28 cellular contexts compared by ENCODE assay signal in the genomic region with DNA sequence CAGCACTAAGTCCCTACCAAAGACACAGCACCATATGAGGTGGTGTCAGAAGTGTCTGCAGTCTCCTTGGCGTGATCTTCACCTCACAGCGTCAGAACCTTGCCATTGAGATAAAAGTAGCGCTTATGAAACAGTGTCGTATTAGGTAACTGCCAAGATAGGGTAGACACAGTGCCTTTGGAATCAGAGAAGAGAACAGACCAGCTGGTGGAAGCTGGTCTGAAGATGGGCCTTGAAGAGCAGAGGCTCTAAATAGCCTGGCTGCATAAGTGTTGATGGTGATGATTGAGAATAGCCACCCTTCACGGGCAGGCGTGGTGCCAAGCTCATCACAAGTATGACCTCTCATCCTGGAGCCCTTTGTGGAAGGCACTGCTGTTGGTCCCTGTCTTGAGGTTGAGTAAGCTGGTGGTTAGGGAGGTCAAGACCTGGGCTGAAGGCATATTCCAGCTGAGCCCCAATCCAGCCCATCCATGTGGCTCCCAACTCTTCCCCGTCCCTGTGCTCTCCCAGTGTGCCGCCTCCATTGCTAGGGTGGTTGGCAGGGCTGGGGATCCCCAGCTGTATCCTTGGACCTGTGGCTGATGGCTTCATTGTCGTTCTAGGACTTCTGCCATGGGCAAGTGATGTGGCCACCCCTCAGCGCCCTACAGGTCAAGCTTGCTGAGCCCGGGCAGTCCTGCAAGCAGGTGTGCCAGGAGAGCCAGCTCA.
DNase-seq lines count a peak whose midpoint lies in the region; ATAC-seq, FAIRE-seq and TF ChIP-seq lines count a peak whose summit lies in the region.
"Had no signal": no experiment of that assay in that cellular context is flagged by ENCODE, and none has a peak within 500 bp of the region (broad histone marks: within the 10 kb centered on the region; RNA-seq: fewer than 3 reads in every experiment).

No MANE protein-coding gene starts in this region.

- no peak overlapping the region for H3K4me3 ChIP-seq in spleen
- H3K4me3 ChIP-seq: adrenal gland, dorsolateral prefrontal cortex, esophagus squamous epithelium, hepatocyte, prostate gland, upper lobe of left lung had no signal

- 92 to 97% (median 97%) methylated on average over 9 to 11 of the region's 11 CpGs for WGBS in spleen, 5 donors

- H3K27ac ChIP-seq in spleen = no peak overlapping the region
- no peak overlapping the region for H3K27ac ChIP-seq in RWPE1
- H3K27ac ChIP-seq: adrenal gland, dorsolateral prefrontal cortex, esophagus squamous epithelium, hepatocyte, prostate gland, upper lobe of left lung had no signal

- H3K27me3 Mint-ChIP-seq in endothelial cell (ENCODE audit: unreplicated experiment) = peaks cover 16% of the 10 kb centered on the region
- H3K27me3 Mint-ChIP-seq in memory B cell = no peaks in the 10 kb centered on the region
- H3K27me3 Mint-ChIP-seq: T-cell had no signal

- peaks cover 12% of the 10 kb centered on the region for H3K4me1 Mint-ChIP-seq in endothelial cell (ENCODE audit: unreplicated experiment)
- H3K4me1 Mint-ChIP-seq in memory B cell = peaks cover 2% of the 10 kb centered on the region
- H3K4me1 Mint-ChIP-seq: CD14-positive monocyte, T-cell had no signal

- H3K36me3 Mint-ChIP-seq in endothelial cell (ENCODE audit: low read depth, unreplicated experiment) = peaks cover 38% of the 10 kb centered on the region
- H3K36me3 Mint-ChIP-seq in memory B cell = peaks cover 31% of the 10 kb centered on the region

- POLR2A ChIA-PET in RWPE1 (lab: Yijun Ruan, JAX; ENCODE audit: low non-redundant PET) = no interaction called here

- no peak for FAIRE-seq in H54 (lab: Jason Lieb, UNC)
- FAIRE-seq: endometrium, frontal cortex, G401.6 had no signal

- intact Hi-C loops in spleen (cut with DNase I; ENCODE audit: low total_unique reads) = loop anchor here (10.0 kb wide), 1 partner anchor 557 kb away; no protein-coding TSS in a partner anchor

- CTCF ChIA-PET in RWPE1 (lab: Yijun Ruan, JAX) = interaction anchor here (1.2 kb wide), 1 partner anchor 9 kb away, joined by 3 read pairs; no protein-coding TSS in a partner anchor

- H3K36me3 ChIP-seq in spleen = peaks cover 0 to 100% (median 61%) of the 10 kb centered on the region in 6 donors
- H3K36me3 ChIP-seq: adrenal gland, prostate gland had no signal

- TF ChIP-seq POLR2A in spleen (IDR thresholded peaks at IDR 0.05) (no peak), H54 (IDR thresholded peaks at IDR 0.05; ENCODE audit: low read depth, low read length) (no peak)

- peaks cover 0 to 21% (median 4%) of the 10 kb centered on the region in 6 donors for H3K4me1 ChIP-seq in spleen
- H3K4me1 ChIP-seq: Caco-2, prostate gland, upper lobe of left lung had no signal

- DNase-seq in NCI-H2029 treated with DMSO at 0.1 percent for 48 hours (lab: John Stamatoyannopoulos, UW) (peak; percentile 8), endothelial cell (ENCODE audit: low spot score) (no peak), memory B cell (ENCODE audit: low spot score in 2 of 2) (no peak), spleen (peak; percentile 43), RWPE1 (ENCODE audit: low spot score) (no peak), H54 (ENCODE audit: insufficient read length, low spot score) (no peak)
- DNase-seq: activated CD4-positive, alpha-beta T cell treated with anti-CD3 and anti-CD28 coated beads, Interleukin-2, amount 50 U/mL, for 1 hour; activated naive CD4-positive, alpha-beta T cell treated with Interleukin-2 at 50 U/mL for 16 hours; activated T-cell treated with anti-CD3 and anti-CD28 coated beads, Interleukin-2, amount 50 U/mL, for 72 hours; adrenal gland; Caco-2; DMS79; dorsolateral prefrontal cortex; esophagus squamous epithelium; GOT3; NCI-H146; NCI-H446 treated with DMSO at 0.1 percent for 48 hours; stimulated activated naive CD4-positive, alpha-beta T cell; T-cell; upper lobe of left lung had no signal

- H3K27ac Mint-ChIP-seq in endothelial cell (ENCODE audit: unreplicated experiment) = peak overlapping the region; percentile 48
- peak overlapping the region; percentile 74 for H3K27ac Mint-ChIP-seq in memory B cell
- H3K27ac Mint-ChIP-seq: activated T-cell treated with anti-CD3 and anti-CD28 coated beads, Interleukin-2, amount 50 U/mL, for 72 hours; T-cell; WTC11 had no signal

- H3K4me3 Mint-ChIP-seq in endothelial cell (ENCODE audit: unreplicated experiment) = no peak overlapping the region
- H3K4me3 Mint-ChIP-seq in memory B cell = no peak overlapping the region
- H3K4me3 Mint-ChIP-seq: activated T-cell treated with anti-CD3 and anti-CD28 coated beads, Interleukin-2, amount 50 U/mL, for 72 hours; CD14-positive monocyte; T-cell; WTC11 had no signal

- ATAC-seq in memory B cell (ENCODE audit: low read depth) = no peak
- no peak for ATAC-seq in GM21381 (IDR thresholded peaks at IDR 0.05; ENCODE audit: unreplicated experiment)
- ATAC-seq: activated T-cell treated with anti-CD3 and anti-CD28 coated beads, Interleukin-2, amount 50 U/mL, for 72 hours; T-cell; WTC11 had no signal

- TF ChIP-seq CTCF in endothelial cell (IDR thresholded peaks at IDR 0.05; ENCODE audit: unreplicated experiment) (no peak), spleen (IDR thresholded peaks at IDR 0.05 in 8 of 11, conservative IDR thresholded peaks at IDR 0.05 in 3 of 11) (no peak), RWPE1 (conservative IDR thresholded peaks at IDR 0.05; ENCODE audit: low read depth) (no peak)

- no peaks in the 10 kb centered on the region for H3K9me3 ChIP-seq in spleen
- H3K9me3 ChIP-seq: adrenal gland, Caco-2, esophagus squamous epithelium, prostate gland, upper lobe of left lung had no signal

- H3K27me3 ChIP-seq in spleen (replicated peaks in 1 of 7) = no peaks in the 10 kb centered on the region
- H3K27me3 ChIP-seq: adrenal gland, dorsolateral prefrontal cortex, esophagus squamous epithelium, hepatocyte, upper lobe of left lung had no signal

- no peaks in the 10 kb centered on the region for H3K9me3 Mint-ChIP-seq in endothelial cell (ENCODE audit: unreplicated experiment)
- no peaks in the 10 kb centered on the region for H3K9me3 Mint-ChIP-seq in memory B cell
- H3K9me3 Mint-ChIP-seq: activated T-cell treated with anti-CD3 and anti-CD28 coated beads, Interleukin-2, amount 50 U/mL, for 72 hours; CD14-positive monocyte; T-cell; WTC11 had no signal

Comparison
In these comparisons a context has a peak if more than half of its experiments do, and no peak if none do; other contexts are left out.
1. DNase-seq: peak in NCI-H2029 treated with DMSO at 0.1 percent for 48 hours (single experiment) and spleen (single experiment); none in endothelial cell (single experiment), memory B cell (0 of 2), RWPE1 (single experiment) and H54 (single experiment).